In the genomic region with DNA sequence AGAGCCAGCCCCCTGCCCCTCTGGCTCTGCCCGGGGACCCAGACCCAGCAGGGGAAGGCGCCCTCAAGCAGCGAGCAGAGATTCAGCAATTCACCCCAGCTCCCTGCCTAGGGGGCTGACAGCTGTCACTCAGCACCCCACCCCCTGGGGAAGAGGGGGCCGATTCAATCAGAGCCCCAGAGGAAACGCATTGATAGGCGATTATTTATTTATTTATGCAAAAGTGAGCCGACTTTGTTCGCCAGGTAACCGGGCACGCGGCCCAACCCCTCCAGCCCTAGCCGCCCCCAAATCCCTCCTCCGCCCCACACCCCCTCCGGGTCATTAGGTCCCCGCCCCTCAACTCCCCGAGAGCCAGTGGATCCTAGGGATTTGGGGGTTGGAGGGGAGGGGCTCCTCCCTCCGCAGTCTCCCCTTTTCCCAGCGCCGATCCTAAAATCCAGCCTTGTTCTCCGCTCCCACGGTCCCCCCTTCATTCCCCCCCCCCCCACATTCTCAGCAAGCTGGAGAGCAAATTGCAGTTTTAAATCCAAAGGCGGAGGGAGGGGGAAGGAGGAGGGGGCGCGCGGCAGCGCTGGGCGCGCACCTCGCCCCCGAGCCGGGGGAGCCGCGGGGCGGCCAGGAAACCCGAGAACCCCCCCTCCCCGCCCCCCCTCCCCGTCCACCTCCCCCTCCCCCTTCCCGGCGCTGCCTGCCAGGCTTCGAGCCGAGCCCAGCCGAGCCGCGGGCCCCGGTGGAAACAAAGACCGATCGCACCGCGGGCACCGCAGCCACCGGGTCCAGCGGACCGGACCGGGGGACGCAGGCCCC, we compare ENCODE assay signal across 8 cellular contexts. TPM values are rescaled to one million over a fixed set of nuclear protein-coding genes. Genes with fewer than 3 reads are reported as not detected.
DNase-seq lines count a peak whose midpoint lies in the region; ATAC-seq and TF ChIP-seq lines count a peak whose summit lies in the region.

No MANE protein-coding gene starts in this region.

- CTCF ChIA-PET in activated CD4-positive, alpha-beta memory T cell treated with anti-CD3 and anti-CD28 coated beads, Interleukin-2, amount 10 ng/mL, durations not matched to agents 7 days and 5 days (lab: Charles Lee), result interaction anchor here (1.2 to 8.4 kb wide), 3 partner anchors 34 to 60 kb away, joined by 3 to 70 read pairs (median 4); no protein-coding TSS in a partner anchor

- peaks cover 24% of the 10 kb centered on the region for H3K4me1 ChIP-seq in BE2C
- H3K4me1 ChIP-seq in muscle layer of duodenum (ENCODE audit: control insufficient read depth in 1 of 2, insufficient read depth in 2 of 2, low read length in 2 of 2), result peaks cover 11 to 59% of the 10 kb centered on the region in 2 donors

- no peaks in the 10 kb centered on the region for H3K27me3 ChIP-seq in BE2C
- no peaks in the 10 kb centered on the region for H3K27me3 ChIP-seq in muscle layer of duodenum (ENCODE audit: low read depth, low read length)

- peak overlapping the region; percentile 84 for H3K27ac ChIP-seq in muscle layer of duodenum (ENCODE audit: low read length)

- H3K9me3 ChIP-seq in BE2C, result no peaks in the 10 kb centered on the region
- H3K9me3 ChIP-seq in muscle layer of duodenum (ENCODE audit: control insufficient read depth in 1 of 2, low read length in 2 of 2), result no peaks in the 10 kb centered on the region

- H3K36me3 ChIP-seq in BE2C, result no peaks in the 10 kb centered on the region
- no peaks in the 10 kb centered on the region for H3K36me3 ChIP-seq in muscle layer of duodenum (ENCODE audit: control insufficient read depth in 1 of 2, insufficient read depth in 2 of 2, low read length in 2 of 2)

- H3K4me1 Mint-ChIP-seq in activated CD4-positive, alpha-beta memory T cell treated with anti-CD3 and anti-CD28 coated beads, Interleukin-2, amount 10 ng/mL, durations not matched to agents 7 days and 5 days, result peaks cover 60% of the 10 kb centered on the region

- ATAC-seq in HG02852 (IDR thresholded peaks at IDR 0.05; ENCODE audit: unreplicated experiment), result no peak

- no peak overlapping the region for H3K27ac Mint-ChIP-seq in activated CD4-positive, alpha-beta memory T cell treated with anti-CD3 and anti-CD28 coated beads, Interleukin-2, amount 10 ng/mL, durations not matched to agents 7 days and 5 days

- H3K9me3 Mint-ChIP-seq in activated CD4-positive, alpha-beta memory T cell treated with anti-CD3 and anti-CD28 coated beads, Interleukin-2, amount 10 ng/mL, durations not matched to agents 7 days and 5 days, result no peaks in the 10 kb centered on the region

- peak overlapping the region; percentile 71 for H3K4me3 ChIP-seq in BE2C (ENCODE audit: low read depth, low read length)
- peak overlapping the region; percentile 81 for H3K4me3 ChIP-seq in HFF-Myc (replicated peaks; ENCODE audit: low read depth, low read length)
- H3K4me3 ChIP-seq in epithelial cell of proximal tubule (ENCODE audit: low read depth, low read length), result peak overlapping the region; percentile 94
- H3K4me3 ChIP-seq in muscle layer of duodenum (ENCODE audit: low read depth in 1 of 2, low read length in 2 of 2), result peak overlapping the region; percentile 75 to 76

- no peak for TF ChIP-seq CTCF in BE2C (IDR thresholded peaks at IDR 0.05; ENCODE audit: low read depth, low read length)
- no peak for TF ChIP-seq CTCF in HFF-Myc (IDR thresholded peaks at IDR 0.05; ENCODE audit: low read depth, low read length, missing control alignments)
- no peak for TF ChIP-seq CTCF in epithelial cell of proximal tubule (conservative IDR thresholded peaks at IDR 0.05; ENCODE audit: low read depth, low read length)

- H3K27me3 Mint-ChIP-seq in activated CD4-positive, alpha-beta memory T cell treated with anti-CD3 and anti-CD28 coated beads, Interleukin-2, amount 10 ng/mL, durations not matched to agents 7 days and 5 days, result peaks cover 8% of the 10 kb centered on the region

- POLR2A ChIA-PET in activated CD4-positive, alpha-beta memory T cell treated with anti-CD3 and anti-CD28 coated beads, Interleukin-2, amount 10 ng/mL, durations not matched to agents 7 days and 5 days (lab: Charles Lee), result interaction anchor here (0.6 to 4.4 kb wide), 3 partner anchors 9 to 60 kb away, joined by 3 to 25 read pairs (median 3); no protein-coding TSS in a partner anchor

- DNase-seq in BE2C (no peak), HFF-Myc (ENCODE audit: extremely low read depth, low read depth) (no peak), epithelial cell of proximal tubule (ENCODE audit: low read depth) (no peak), hippocampal formation (lab: John Stamatoyannopoulos, UW) (no peak), kidney glomerular epithelial cell (lab: John Stamatoyannopoulos, UW) (no peak)
- peak; percentile 52 for DNase-seq in activated CD4-positive, alpha-beta memory T cell treated with anti-CD3 and anti-CD28 coated beads, Interleukin-2, amount 10 ng/mL, durations not matched to agents 7 days and 5 days

- H3K36me3 Mint-ChIP-seq in activated CD4-positive, alpha-beta memory T cell treated with anti-CD3 and anti-CD28 coated beads, Interleukin-2, amount 10 ng/mL, durations not matched to agents 7 days and 5 days (ENCODE audit: low read depth), result no peaks in the 10 kb centered on the region

- peak overlapping the region; percentile 97 for H3K4me3 Mint-ChIP-seq in activated CD4-positive, alpha-beta memory T cell treated with anti-CD3 and anti-CD28 coated beads, Interleukin-2, amount 10 ng/mL, durations not matched to agents 7 days and 5 days

RNA-seq across cellular contexts. Expression of gene AHDC1, which starts 1.2 kb away (rescaled TPM):
- polyA plus RNA-seq in BE2C (2012; ENCODE audit: insufficient read depth, insufficient read length, low read depth), result 49.9 TPM
- total RNA-seq in activated CD4-positive, alpha-beta memory T cell treated with anti-CD3 and anti-CD28 coated beads, Interleukin-2, amount 10 ng/mL, durations not matched to agents 7 days and 5 days, result 10 to 100 TPM; 16.9 to 18.9 TPM
- 7.2 and 10.8 TPM in 2 replicates for total RNA-seq in epithelial cell of proximal tubule

RNA-seq across cellular contexts. Expression of gene FGR, which starts 32.3 kb away (rescaled TPM):
- not detected for polyA plus RNA-seq in BE2C (2012; ENCODE audit: insufficient read depth, insufficient read length, low read depth)
- total RNA-seq in activated CD4-positive, alpha-beta memory T cell treated with anti-CD3 and anti-CD28 coated beads, Interleukin-2, amount 10 ng/mL, durations not matched to agents 7 days and 5 days, result not detected
- not detected in 2 replicates for total RNA-seq in epithelial cell of proximal tubule
